Comparison of ENCODE assay signal across 20 cellular contexts in genomic region chr6:138446821-138447220, GRCh38. TPM values are rescaled to one million over a fixed set of nuclear protein-coding genes. Genes with fewer than 3 reads are reported as not detected.
A peak's percentile ranks its signal among the peaks of the same experiment; 100 is the strongest.
DNase-seq lines count a peak whose midpoint lies in the region; ATAC-seq, FAIRE-seq and TF ChIP-seq lines count a peak whose summit lies in the region.
"Had no signal": no experiment of that assay in that cellular context is flagged by ENCODE, and none has a peak within 500 bp of the region (broad histone marks: within the 10 kb centered on the region; RNA-seq: fewer than 3 reads in every experiment).

No MANE protein-coding gene starts in this region.

- TF ChIP-seq CTCF in LNCaP clone FGC (IDR thresholded peaks at IDR 0.05; ENCODE audit: control insufficient read depth, extremely low read depth, insufficient read depth) = no peak
- no peak for TF ChIP-seq CTCF in brain (conservative IDR thresholded peaks at IDR 0.05)
- no peak for TF ChIP-seq CTCF in prostate gland (IDR thresholded peaks at IDR 0.05)

- H3K9me3 Mint-ChIP-seq in brain = no peaks in the 10 kb centered on the region
- H3K9me3 Mint-ChIP-seq: CD4-positive, CD25-positive, alpha-beta regulatory T cell; CD8-positive, alpha-beta memory T cell; HFFc6 had no signal

- H3K27ac Mint-ChIP-seq in brain = peak overlapping the region in 3 of 5 experiments; percentile 2 to 72 (median 59)
- H3K27ac Mint-ChIP-seq: CD8-positive, alpha-beta memory T cell; HFFc6 had no signal

- FAIRE-seq in GM19239 (lab: Jason Lieb, UNC) = no peak
- FAIRE-seq: D721Med, GM12892 had no signal

- peaks cover 13% of the 10 kb centered on the region for H3K4me1 Mint-ChIP-seq in brain
- H3K4me1 Mint-ChIP-seq: CD8-positive, alpha-beta memory T cell had no signal

- ATAC-seq in GM18505 (IDR thresholded peaks at IDR 0.05; ENCODE audit: unreplicated experiment) (no peak), GM21447 (IDR thresholded peaks at IDR 0.05; ENCODE audit: unreplicated experiment) (no peak)
- ATAC-seq: HCT116 had no signal

- H3K4me1 ChIP-seq in prostate gland (replicated peaks) = no peaks in the 10 kb centered on the region
- H3K4me1 ChIP-seq: BE2C had no signal

- intact Hi-C loops in prostate gland (cut with DNase I) = no loop called here

- DNase-seq in LNCaP clone FGC (ENCODE audit: low read depth) = peak; percentile 50
- peak; percentile 50 for DNase-seq in medulla oblongata (ENCODE audit: extremely low spot score)
- DNase-seq in prostate gland (ENCODE audit: low spot score) = peak; percentile 57
- DNase-seq in GM19239 (ENCODE audit: insufficient read length, low spot score) = no peak
- DNase-seq: ACHN; BE2C; CD4-positive, CD25-positive, alpha-beta regulatory T cell; CD8-positive, alpha-beta memory T cell; COR-L47; GDM1; GOT3; H7; HFFc6 had no signal

- H3K27ac ChIP-seq in prostate gland = no peak overlapping the region
- H3K27ac ChIP-seq: HL-60 had no signal

- H3K27me3 Mint-ChIP-seq in brain = no peaks in the 10 kb centered on the region

- H3K4me3 Mint-ChIP-seq in brain = no peak overlapping the region
- H3K4me3 Mint-ChIP-seq: CD4-positive, CD25-positive, alpha-beta regulatory T cell; CD8-positive, alpha-beta memory T cell; HFFc6 had no signal

- H3K36me3 Mint-ChIP-seq in brain = peaks cover 22% of the 10 kb centered on the region
- H3K36me3 Mint-ChIP-seq: CD4-positive, CD25-positive, alpha-beta regulatory T cell; CD8-positive, alpha-beta memory T cell had no signal

- TF ChIP-seq POLR2A in prostate gland (IDR thresholded peaks at IDR 0.05) = no peak
- TF ChIP-seq POLR2A in GM18505 (IDR thresholded peaks at IDR 0.05; ENCODE audit: borderline replicate concordance, extremely low read depth, insufficient read depth, insufficient read length) = no peak

- WGBS in prostate gland = 28% methylated on average over 6 of the region's 6 CpGs

- no peaks in the 10 kb centered on the region for H3K9me3 ChIP-seq in prostate gland
- H3K9me3 ChIP-seq: BE2C had no signal

- H3K4me3 ChIP-seq in LNCaP clone FGC (ENCODE audit: low read depth, low read length) (no peak overlapping the region), prostate gland (no peak overlapping the region)

- no peaks in the 10 kb centered on the region for H3K36me3 ChIP-seq in prostate gland
- H3K36me3 ChIP-seq: BE2C had no signal

- H3K27me3 ChIP-seq in prostate gland (replicated peaks; ENCODE audit: insufficient read depth) = no peaks in the 10 kb centered on the region

RNA-seq across cellular contexts. Expression of gene HEBP2, which starts 42.8 kb away (rescaled TPM):
- 37.2 TPM for polyA plus RNA-seq in brain (ENCODE audit: insufficient read depth, low read depth, low replicate concordance)
- 100 to 1,000 TPM in 1 of 2 donors, 10 to 100 TPM in 1; 95.4 to 187 TPM for total RNA-seq in prostate gland

RNA-seq across cellular contexts. Expression of gene NHSL1, which starts 52.5 kb away (rescaled TPM):
- polyA plus RNA-seq in brain (ENCODE audit: insufficient read depth, low read depth, low replicate concordance) = 18.2 TPM
- total RNA-seq in prostate gland = 10 to 100 TPM in 1 of 2 donors, 1 to 10 TPM in 1; 2.1 to 10.7 TPM
- total RNA-seq: CD4-positive, CD25-positive, alpha-beta regulatory T cell had no signal
- polyA plus RNA-seq: CD8-positive, alpha-beta memory T cell had no signal
